Comparison of ENCODE assay signal across 20 cellular contexts in the genomic region with DNA sequence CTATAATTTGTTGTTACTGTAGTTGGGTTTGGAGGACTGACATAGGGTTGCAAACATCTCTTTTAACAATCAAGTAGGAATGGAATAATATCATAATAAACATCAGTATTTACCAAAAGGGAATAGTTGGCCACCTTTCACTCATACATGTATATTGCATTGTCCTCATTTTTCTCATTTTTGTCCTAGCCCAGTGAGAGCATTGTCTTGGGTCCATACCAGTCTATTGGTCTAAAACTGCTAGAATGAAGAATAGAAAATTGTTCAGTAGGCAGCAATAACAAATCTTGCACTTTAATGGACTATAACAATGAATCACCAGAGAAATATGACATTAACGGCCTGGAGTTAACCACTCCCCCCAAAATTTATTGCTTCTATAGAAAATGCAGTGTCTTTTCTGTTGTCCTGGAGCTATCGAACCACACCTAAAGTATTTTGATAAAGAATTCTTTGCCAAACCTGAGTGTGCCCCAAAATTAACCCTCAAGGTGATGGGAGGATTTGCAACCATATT.
DNase-seq lines count a peak whose midpoint lies in the region; ATAC-seq, FAIRE-seq and TF ChIP-seq lines count a peak whose summit lies in the region.
"Had no signal": no experiment of that assay in that cellular context is flagged by ENCODE, and none has a peak within 500 bp of the region (broad histone marks: within the 10 kb centered on the region; RNA-seq: fewer than 3 reads in every experiment).

No MANE protein-coding gene starts in this region.

- FAIRE-seq in keratinocyte (lab: Jason Lieb, UNC): no peak
- FAIRE-seq: GM19239, H54 had no signal

- no peak for TF ChIP-seq EP300 in gastroesophageal sphincter (IDR thresholded peaks at IDR 0.05)

- TF ChIP-seq CTCF in keratinocyte (optimal IDR thresholded peaks at IDR 0.05 in 1 of 3, IDR thresholded peaks at IDR 0.05 in 1 of 3, conservative IDR thresholded peaks at IDR 0.05 in 1 of 3; ENCODE audit: extremely low read depth in 1 of 3, insufficient read depth in 2 of 3, low read length in 3 of 3) (no peak), gastroesophageal sphincter (IDR thresholded peaks at IDR 0.05) (no peak)

- dilution Hi-C loops in keratinocyte (cut with MboI; ENCODE audit: extremely low pct_ligation_motif_present, low sequenced_read_pairs): no loop called here

- H4K20me1 ChIP-seq in keratinocyte (ENCODE audit: control insufficient read depth, extremely low read depth, insufficient read depth, low read length): no peaks in the 10 kb centered on the region

- ATAC-seq in GM18520 (IDR thresholded peaks at IDR 0.05; ENCODE audit: unreplicated experiment) (no peak), gastroesophageal sphincter (no peak)

- H3K27ac ChIP-seq in keratinocyte (ENCODE audit: control insufficient read depth, insufficient read depth, low read length): no peak overlapping the region
- H3K27ac ChIP-seq in gastroesophageal sphincter: no peak overlapping the region
- H3K27ac ChIP-seq: HL-60, SJSA1 had no signal

- TF ChIP-seq POLR2A in gastroesophageal sphincter (IDR thresholded peaks at IDR 0.05): no peak

- H3K36me3 ChIP-seq in keratinocyte (ENCODE audit: control insufficient read depth in 2 of 2, extremely low read depth in 1 of 2, insufficient read depth in 2 of 2, low read length in 2 of 2): no peaks in the 10 kb centered on the region
- no peaks in the 10 kb centered on the region for H3K36me3 ChIP-seq in gastroesophageal sphincter
- H3K36me3 ChIP-seq: SJSA1 had no signal

- DNase-seq in EH (ENCODE audit: low read depth) (peak; percentile 16), HCEC 1CT (peak; percentile 60), amniotic epithelial cell (ENCODE audit: low read depth) (peak; percentile 18), keratinocyte (ENCODE audit: low read depth, low spot score) (no peak), kidney tubule cell (ENCODE audit: low spot score) (no peak)
- DNase-seq in stimulated activated CD4-positive, alpha-beta T cell treated with anti-CD3 and anti-CD28 coated beads, Interleukin-2, amount 100 ng/mL, for 48 hours: no peak
- DNase-seq: C1 segment of cervical spinal cord, DMS79 treated with DMSO at 0.1 percent for 48 hours, GF-D8, KBM-7, NCI-H1417 treated with DMSO at 0.1 percent for 48 hours, NCI-H2029 treated with DMSO at 0.1 percent for 48 hours, NCI-H2171 treated with DMSO at 0.1 percent for 48 hours, NCI-H446 treated with DMSO at 0.1 percent for 48 hours had no signal

- 25 to 41% methylated on average over 2 of the region's 2 CpGs for WGBS in gastroesophageal sphincter (ENCODE audit: low coverage in 1 of 2), 2 donors

- peaks cover 23% of the 10 kb centered on the region for H3K4me1 ChIP-seq in keratinocyte (ENCODE audit: control insufficient read depth, extremely low read depth, insufficient read depth, low read length)
- H3K4me1 ChIP-seq in gastroesophageal sphincter: no peaks in the 10 kb centered on the region
- H3K4me1 ChIP-seq: SJSA1 had no signal

- no peaks in the 10 kb centered on the region for H3K9me1 ChIP-seq in keratinocyte (ENCODE audit: control insufficient read depth, extremely low read depth, insufficient read depth, low read length)

- H2AFZ ChIP-seq in keratinocyte (ENCODE audit: control insufficient read depth, low read length): no peak overlapping the region

- no peaks in the 10 kb centered on the region for H3K27me3 ChIP-seq in keratinocyte (ENCODE audit: control insufficient read depth, extremely low read depth, insufficient read depth, low read length)
- no peaks in the 10 kb centered on the region for H3K27me3 ChIP-seq in gastroesophageal sphincter
- H3K27me3 ChIP-seq: SJSA1 had no signal

- H3K79me2 ChIP-seq in keratinocyte (ENCODE audit: control insufficient read depth, insufficient read depth, low read length): no peaks in the 10 kb centered on the region

- H3K9me3 ChIP-seq in keratinocyte (ENCODE audit: control insufficient read depth, low read depth, low read length) (no peaks in the 10 kb centered on the region), gastroesophageal sphincter (no peaks in the 10 kb centered on the region)
- H3K9me3 ChIP-seq: SJSA1 had no signal

- H3K9ac ChIP-seq in keratinocyte (ENCODE audit: control insufficient read depth, extremely low read depth, insufficient read depth, low read length): no peak overlapping the region

- no peak overlapping the region for H3K4me3 ChIP-seq in keratinocyte (ENCODE audit: control insufficient read depth in 2 of 3, extremely low read depth in 1 of 3, insufficient read depth in 2 of 3, low read depth in 1 of 3, low read length in 3 of 3)
- no peak overlapping the region for H3K4me3 ChIP-seq in gastroesophageal sphincter
- H3K4me3 ChIP-seq: SJSA1 had no signal

- peak overlapping the region; percentile 12 for H3K4me2 ChIP-seq in keratinocyte (ENCODE audit: control insufficient read depth, extremely low read depth, insufficient read depth, low read depth, low read length)

Comparison
In these comparisons a context has a peak if more than half of its experiments do, and no peak if none do; other contexts are left out.
1. DNase-seq: peak in EH (single experiment), HCEC 1CT (single experiment) and amniotic epithelial cell (single experiment); none in keratinocyte (single experiment), stimulated activated CD4-positive, alpha-beta T cell treated with anti-CD3 and anti-CD28 coated beads, Interleukin-2, amount 100 ng/mL, for 48 hours (0 of 2) and kidney tubule cell (single experiment).